ENCODE assay signal across 28 cellular contexts in the genomic region with DNA sequence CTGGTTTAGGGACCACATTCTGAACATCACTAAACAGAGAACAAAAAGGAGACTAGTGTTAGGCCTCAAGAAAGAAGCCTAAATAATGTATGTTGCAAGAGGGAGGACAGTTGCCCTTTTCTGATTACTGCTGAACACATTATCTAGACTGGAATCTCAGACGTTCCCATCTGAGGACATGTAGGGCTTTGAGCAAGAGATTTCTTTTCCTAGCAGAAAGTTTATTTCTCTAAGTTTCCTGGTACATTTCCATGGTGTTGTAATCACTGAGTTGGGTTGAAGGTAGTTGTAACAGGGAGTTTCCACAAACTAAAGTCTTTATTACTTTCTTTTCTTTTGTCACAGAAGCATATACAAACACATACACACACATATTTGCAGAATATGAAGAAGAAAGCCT.
"Had no signal": no experiment of that assay in that cellular context is flagged by ENCODE, and none has a peak within 500 bp of the region (broad histone marks: within the 10 kb centered on the region; RNA-seq: fewer than 3 reads in every experiment).

No MANE protein-coding gene starts in this region.

- DNase-seq: activated CD4-positive, alpha-beta T cell treated with anti-CD3 and anti-CD28 coated beads, Interleukin-2, amount 10 ng/mL, durations not matched to agents 24 days and 14 days; activated CD4-positive, alpha-beta T cell treated with anti-CD3 and anti-CD28 coated beads, Interleukin-2, amount 50 U/mL, for 4 hours; activated CD8-positive, alpha-beta T cell treated with anti-CD3 and anti-CD28 coated beads for 36 hours; activated gamma-delta T cell treated with Interleukin-2 at 50 U/mL for 16 hours; activated naive CD4-positive, alpha-beta T cell treated with anti-CD3 and anti-CD28 coated beads for 36 hours; activated T-cell treated with anti-CD3 and anti-CD28 coated beads, Interleukin-2, amount 50 U/mL, for 24 hours; amniotic stem cell; aorta; brain microvascular endothelial cell; NCI-H1092 treated with DMSO at 0.1 percent for 48 hours; NCI-H1417 treated with DMSO at 0.1 percent for 48 hours; NCI-H187 treated with DMSO at 0.1 percent for 48 hours; NCI-H2081 treated with DMSO at 0.1 percent for 48 hours; NCI-H345; NCI-H524 treated with DMSO at 0.1 percent for 48 hours; PC-3; Peyer's patch; RPMI8226; SHP77 treated with DMSO at 0.1 percent for 48 hours; SK-N-SH had no signal

- H3K9me3 Mint-ChIP-seq: activated CD4-positive, alpha-beta T cell treated with anti-CD3 and anti-CD28 coated beads, Interleukin-2, amount 10 ng/mL, durations not matched to agents 24 days and 14 days; activated CD8-positive, alpha-beta T cell treated with anti-CD3 and anti-CD28 coated beads for 36 hours; activated naive CD4-positive, alpha-beta T cell treated with anti-CD3 and anti-CD28 coated beads for 36 hours; activated naive CD4-positive, alpha-beta T cell treated with anti-CD3 and anti-CD28 coated beads, Interleukin-2, amount 50 U/mL, for 72 hours; activated T-cell treated with anti-CD3 and anti-CD28 coated beads, Interleukin-2, amount 50 U/mL, for 24 hours; activated T-helper 1 cell treated with anti-CD3 and anti-CD28 coated beads, Interleukin-12 subunit alpha, Interleukin-12 subunit beta, Interleukin-2, Interleukin-4 antibody, amounts not matched to agents 30 ng/mL and 10 ng/mL and 1 ng/mL, durations not matched to agents 14 hours and 24 hours and 36 hours; central memory CD8-positive, alpha-beta T cell; T-helper 1 cell treated with Interleukin-12 subunit alpha and Interleukin-12 subunit beta and Interleukin-4 antibody, amounts not matched to agents 30 μg/mL and 1 μg/mL, for 36 hours; T-helper 2 cell treated with Interferon-gamma antibody and Interleukin-4, amounts not matched to agents 5 μg/mL and 100 μg/mL, for 36 hours had no signal

- H3K4me1 ChIP-seq: Peyer's patch, SJSA1 had no signal

- H3K4me3 ChIP-seq: cardiac muscle cell, Peyer's patch, SJSA1 had no signal

- H3K27me3 ChIP-seq: brain microvascular endothelial cell, cardiac muscle cell, Peyer's patch, SJSA1 had no signal

- H3K9me3 ChIP-seq: Peyer's patch, SJSA1, SK-N-SH had no signal

- H3K4me3 Mint-ChIP-seq: activated CD4-positive, alpha-beta T cell treated with anti-CD3 and anti-CD28 coated beads, Interleukin-2, amount 10 ng/mL, durations not matched to agents 24 days and 14 days; activated CD8-positive, alpha-beta T cell treated with anti-CD3 and anti-CD28 coated beads for 36 hours; activated naive CD4-positive, alpha-beta T cell treated with anti-CD3 and anti-CD28 coated beads for 36 hours; activated T-cell treated with anti-CD3 and anti-CD28 coated beads, Interleukin-2, amount 50 U/mL, for 24 hours; activated T-helper 1 cell treated with anti-CD3 and anti-CD28 coated beads, Interleukin-12 subunit alpha, Interleukin-12 subunit beta, Interleukin-2, Interleukin-4 antibody, amounts not matched to agents 30 ng/mL and 10 ng/mL and 1 ng/mL, durations not matched to agents 14 hours and 24 hours and 36 hours; central memory CD8-positive, alpha-beta T cell; T-helper 1 cell treated with Interleukin-12 subunit alpha and Interleukin-12 subunit beta and Interleukin-4 antibody, amounts not matched to agents 30 μg/mL and 1 μg/mL, for 36 hours; T-helper 2 cell treated with Interferon-gamma antibody and Interleukin-4, amounts not matched to agents 5 μg/mL and 100 μg/mL, for 36 hours had no signal

- H3K36me3 ChIP-seq: brain microvascular endothelial cell, SJSA1 had no signal

- H3K4me1 Mint-ChIP-seq: central memory CD8-positive, alpha-beta T cell had no signal

- H3K27me3 Mint-ChIP-seq: activated CD4-positive, alpha-beta T cell treated with anti-CD3 and anti-CD28 coated beads, Interleukin-2, amount 10 ng/mL, durations not matched to agents 24 days and 14 days; activated CD8-positive, alpha-beta T cell treated with anti-CD3 and anti-CD28 coated beads for 36 hours; activated T-cell treated with anti-CD3 and anti-CD28 coated beads, Interleukin-2, amount 50 U/mL, for 24 hours; central memory CD8-positive, alpha-beta T cell had no signal

- H3K27ac Mint-ChIP-seq: activated CD4-positive, alpha-beta T cell treated with anti-CD3 and anti-CD28 coated beads, Interleukin-2, amount 10 ng/mL, durations not matched to agents 24 days and 14 days; activated CD8-positive, alpha-beta T cell treated with anti-CD3 and anti-CD28 coated beads for 36 hours; activated naive CD4-positive, alpha-beta T cell treated with anti-CD3 and anti-CD28 coated beads for 36 hours; activated T-cell treated with anti-CD3 and anti-CD28 coated beads, Interleukin-2, amount 50 U/mL, for 24 hours; activated T-helper 1 cell treated with anti-CD3 and anti-CD28 coated beads, Interleukin-12 subunit alpha, Interleukin-12 subunit beta, Interleukin-2, Interleukin-4 antibody, amounts not matched to agents 30 ng/mL and 10 ng/mL and 1 ng/mL, durations not matched to agents 14 hours and 24 hours and 36 hours; T-helper 1 cell treated with Interleukin-12 subunit alpha and Interleukin-12 subunit beta and Interleukin-4 antibody, amounts not matched to agents 30 μg/mL and 1 μg/mL, for 36 hours; T-helper 2 cell treated with Interferon-gamma antibody and Interleukin-4, amounts not matched to agents 5 μg/mL and 100 μg/mL, for 36 hours had no signal

- ATAC-seq: activated CD8-positive, alpha-beta T cell treated with anti-CD3 and anti-CD28 coated beads for 36 hours; activated naive CD4-positive, alpha-beta T cell treated with anti-CD3 and anti-CD28 coated beads, Interleukin-2, amount 50 U/mL, for 72 hours; PC-3 had no signal

- H3K4me2 ChIP-seq: KMS-11, SK-N-SH had no signal

- H3K27ac ChIP-seq: brain microvascular endothelial cell, cardiac muscle cell, KMS-11, Peyer's patch, SJSA1 had no signal

- H3K9ac ChIP-seq: KMS-11, SK-N-SH had no signal
